In the genomic region with DNA sequence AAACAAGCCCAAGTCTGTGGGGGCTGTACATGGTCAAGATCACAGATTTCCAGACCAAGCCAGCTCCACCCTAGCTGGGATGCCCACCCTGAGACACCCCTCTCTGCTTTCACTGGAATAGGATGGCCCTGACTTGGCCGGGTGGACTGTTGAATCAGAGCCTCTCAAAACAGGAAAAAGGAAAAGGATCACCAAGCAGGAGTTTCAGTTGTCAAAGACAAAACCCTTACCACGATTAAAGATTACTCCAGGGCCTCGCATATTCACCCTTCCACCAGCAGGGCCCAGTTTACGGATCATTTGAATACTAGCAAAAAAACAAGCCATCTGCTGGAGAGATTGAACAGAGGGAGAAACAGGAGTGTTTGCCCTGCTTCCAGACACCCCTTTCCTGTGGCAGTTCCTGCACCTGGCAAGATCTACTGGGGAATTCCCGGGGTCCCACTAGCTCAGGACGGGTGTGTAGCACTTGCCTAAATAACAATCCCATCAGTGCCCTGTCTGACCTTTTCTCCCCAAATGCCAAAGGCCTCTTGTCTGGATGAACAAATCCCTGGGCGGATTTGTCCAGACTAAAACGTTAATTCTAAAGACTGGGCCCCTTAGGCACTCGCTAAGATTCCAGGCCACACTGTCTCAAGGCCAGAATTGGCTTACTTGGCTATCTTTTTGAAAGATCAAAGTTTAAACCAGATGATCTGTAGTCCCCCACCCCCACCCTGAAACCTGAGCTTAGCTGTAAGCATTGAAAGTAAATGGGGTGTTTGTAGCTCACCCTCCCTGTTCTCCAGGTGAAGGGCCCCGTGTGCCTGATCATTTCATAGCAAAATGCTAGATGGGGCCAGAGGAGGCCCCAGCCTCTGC, we compare ENCODE assay signal across 8 cellular contexts. TPM values are rescaled to one million over a fixed set of nuclear protein-coding genes. Genes with fewer than 3 reads are reported as not detected.
DNase-seq lines count a peak whose midpoint lies in the region; ATAC-seq and TF ChIP-seq lines count a peak whose summit lies in the region.

No MANE protein-coding gene starts in this region.

- peak overlapping the region; percentile 73 for H3K27ac Mint-ChIP-seq in CD8-positive, alpha-beta T cell

- H3K27ac ChIP-seq in CD8-positive, alpha-beta T cell (ENCODE audit: low read depth, low read length), result no peak overlapping the region
- peak overlapping the region; percentile 71; the same call in 1 of the 2 replicates for H3K27ac ChIP-seq in HL-60 (replicated peaks)
- peak overlapping the region; percentile 95 to 99 (median 98) for H3K27ac ChIP-seq in esophagus squamous epithelium
- peak overlapping the region; percentile 98 for H3K27ac ChIP-seq in psoas muscle

- POLR2A ChIA-PET in CD8-positive, alpha-beta T cell (lab: Charles Lee), result interaction anchor here (0.8 to 1.1 kb wide), 2 partner anchors 19 to 21 kb away, joined by 3 read pairs; no protein-coding TSS in a partner anchor

- no peak for TF ChIP-seq CTCF in CD8-positive, alpha-beta T cell (IDR thresholded peaks at IDR 0.05)
- TF ChIP-seq CTCF in HL-60 (IDR thresholded peaks at IDR 0.05; ENCODE audit: insufficient read depth, low read length), result no peak
- peak in 5 of 6 experiments; percentile 15 to 80 (median 59) for TF ChIP-seq CTCF in esophagus squamous epithelium (IDR thresholded peaks at IDR 0.05)
- TF ChIP-seq CTCF in psoas muscle (IDR thresholded peaks at IDR 0.05), result peak; percentile 51

- TF ChIP-seq POLR2A in esophagus squamous epithelium (IDR thresholded peaks at IDR 0.05), result no peak

- H3K9me3 Mint-ChIP-seq in CD8-positive, alpha-beta T cell, result no peaks in the 10 kb centered on the region

- peaks cover 3% of the 10 kb centered on the region for H3K27me3 Mint-ChIP-seq in CD8-positive, alpha-beta T cell (ENCODE audit: low read depth)

- no peaks in the 10 kb centered on the region for H3K36me3 ChIP-seq in CD8-positive, alpha-beta T cell (ENCODE audit: insufficient read depth, low read length)
- H3K36me3 ChIP-seq in esophagus squamous epithelium (peaks cover 0 to 10% (median 0%) of the 10 kb centered on the region in 3 donors), psoas muscle (ENCODE audit: insufficient read depth in 1 of 2, low read depth in 1 of 2) (no peaks in the 10 kb centered on the region)

- no peak for ATAC-seq in CD8-positive, alpha-beta T cell
- peak in 1 of 4 donors; percentile 15 for ATAC-seq in psoas muscle
- no peak for ATAC-seq in HG02588 (IDR thresholded peaks at IDR 0.05; ENCODE audit: unreplicated experiment)
- ATAC-seq in GM21367 (IDR thresholded peaks at IDR 0.05; ENCODE audit: unreplicated experiment), result no peak
- ATAC-seq in HG02981 (IDR thresholded peaks at IDR 0.05; ENCODE audit: unreplicated experiment), result no peak

- CTCF ChIA-PET in CD8-positive, alpha-beta T cell (lab: Charles Lee), result interaction anchor here (0.6 to 0.7 kb wide), 2 partner anchors 12 to 19 kb away, joined by 3 read pairs; no protein-coding TSS in a partner anchor

- peaks cover 37% of the 10 kb centered on the region for H3K4me1 ChIP-seq in CD8-positive, alpha-beta T cell (ENCODE audit: insufficient read depth, low read length)
- H3K4me1 ChIP-seq in esophagus squamous epithelium (peaks cover 50 to 93% (median 76%) of the 10 kb centered on the region in 3 donors), psoas muscle (peaks cover 79% of the 10 kb centered on the region)

- 15 to 23% methylated on average over 7 to 9 of the region's 10 CpGs for WGBS in esophagus squamous epithelium, 2 donors
- WGBS in psoas muscle, 3 donors, result 15 to 39% (median 24%) methylated on average over 10 of the region's 10 CpGs

- H3K4me1 Mint-ChIP-seq in CD8-positive, alpha-beta T cell (ENCODE audit: low read depth), result peaks cover 55% of the 10 kb centered on the region

- DNase-seq in CD8-positive, alpha-beta T cell, result no peak
- DNase-seq in HL-60 (ENCODE audit: low read depth in 1 of 2, low spot score in 1 of 2), result no peak
- peak; percentile 37 for DNase-seq in T-helper 22 cell (ENCODE audit: low read depth)
- DNase-seq in esophagus squamous epithelium (lab: John Stamatoyannopoulos, UW), result no peak
- DNase-seq in psoas muscle, result no peak

- no peak overlapping the region for H3K4me3 Mint-ChIP-seq in CD8-positive, alpha-beta T cell

- no peak overlapping the region for H3K4me3 ChIP-seq in CD8-positive, alpha-beta T cell (ENCODE audit: low read depth, low read length)
- H3K4me3 ChIP-seq in HL-60 (replicated peaks; ENCODE audit: insufficient read depth, low read length) (no peak overlapping the region), esophagus squamous epithelium (no peak overlapping the region), psoas muscle (peak overlapping the region; percentile 16)

- H3K9me3 ChIP-seq in CD8-positive, alpha-beta T cell (ENCODE audit: low read length), result no peaks in the 10 kb centered on the region
- H3K9me3 ChIP-seq in esophagus squamous epithelium, result no peaks in the 10 kb centered on the region
- no peaks in the 10 kb centered on the region for H3K9me3 ChIP-seq in psoas muscle

- H3K27me3 ChIP-seq in CD8-positive, alpha-beta T cell (ENCODE audit: insufficient read depth, low read length), result no peaks in the 10 kb centered on the region
- H3K27me3 ChIP-seq in HL-60 (ENCODE audit: insufficient read depth, poor library complexity, severe bottlenecking), result no peaks in the 10 kb centered on the region
- H3K27me3 ChIP-seq in esophagus squamous epithelium, result no peaks in the 10 kb centered on the region
- H3K27me3 ChIP-seq in psoas muscle (ENCODE audit: insufficient read depth in 3 of 3, low read length in 2 of 3), result no peaks in the 10 kb centered on the region

- intact Hi-C loops in CD8-positive, alpha-beta T cell (cut with DNase I, micrococcal nuclease), result no loop called here
- intact Hi-C loops in esophagus squamous epithelium (cut with DNase I), result no loop called here
- intact Hi-C loops in psoas muscle (cut with DNase I), result no loop called here

- peaks cover 7% of the 10 kb centered on the region for H3K36me3 Mint-ChIP-seq in CD8-positive, alpha-beta T cell

RNA-seq across cellular contexts. Expression of gene ACTN4, which starts 38.4 kb away (rescaled TPM):
- total RNA-seq in CD8-positive, alpha-beta T cell, result 100 to 1,000 TPM; 110 to 111 TPM
- total RNA-seq in esophagus squamous epithelium (100 to 1,000 TPM; 302 to 705 (median 414) TPM), psoas muscle (100 to 1,000 TPM in 1 of 4 donors, 10 to 100 TPM in 3; 79.9 to 127 (median 89.2) TPM)
- 10 to 100 TPM; 38.3 to 45.2 (median 43.0) TPM for polyA plus RNA-seq in psoas muscle

RNA-seq across cellular contexts. Expression of gene CAPN12, which starts 58.4 kb away (rescaled TPM):
- total RNA-seq in CD8-positive, alpha-beta T cell, result 1 to 10 TPM; 2.7 to 3.2 TPM
- total RNA-seq in esophagus squamous epithelium, result 1 to 10 TPM; 1.5 to 4.2 (median 1.8) TPM
- under 1 TPM; 0.32 to 0.64 (median 0.52) TPM for total RNA-seq in psoas muscle
- under 1 TPM; 0.27 to 0.35 (median 0.34) TPM for polyA plus RNA-seq in psoas muscle

Comparison
In these comparisons a context has a peak if more than half of its experiments do, and no peak if none do; other contexts are left out.
1. CTCF ChIP-seq: peak in esophagus squamous epithelium (5 of 6) and psoas muscle (single experiment); none in CD8-positive, alpha-beta T cell (single experiment) and HL-60 (single experiment).